In the genomic region with DNA sequence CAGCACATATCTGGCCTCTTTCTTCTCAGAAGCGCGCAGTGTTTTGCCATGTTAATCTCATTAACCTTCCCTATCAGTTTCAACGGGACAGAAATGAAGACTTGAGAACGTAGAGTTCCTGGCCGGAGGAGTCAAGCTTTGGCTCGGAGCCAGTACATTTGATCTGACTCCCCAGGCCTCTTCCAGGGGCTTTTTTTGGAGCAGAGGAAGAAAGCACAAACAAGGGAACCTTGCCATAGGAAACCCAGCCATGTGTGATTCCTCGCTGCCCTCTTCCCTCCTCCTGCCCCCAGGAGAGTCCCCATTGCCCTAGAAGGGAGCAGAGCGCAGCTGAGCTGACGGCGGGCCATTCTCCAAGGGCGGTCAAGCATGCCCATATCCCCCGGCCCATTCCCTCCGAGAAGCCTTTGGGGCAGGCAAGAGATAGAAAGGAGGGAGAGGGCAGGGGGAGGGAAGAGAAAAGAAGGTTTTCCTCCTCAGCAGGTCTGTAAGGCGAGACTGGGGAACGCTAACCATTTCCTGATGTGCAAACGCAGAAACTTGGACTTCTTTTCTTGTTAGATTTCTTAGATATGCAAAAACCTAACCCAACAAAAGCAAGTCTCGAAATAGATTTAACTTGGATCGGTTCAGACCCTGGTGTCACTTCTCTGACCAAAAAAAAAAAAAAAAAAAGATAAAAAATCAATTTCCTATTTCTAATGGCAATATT, we compare ENCODE assay signal across 16 cellular contexts.
A peak's percentile ranks its signal among the peaks of the same experiment; 100 is the strongest.
DNase-seq lines count a peak whose midpoint lies in the region; ATAC-seq and TF ChIP-seq lines count a peak whose summit lies in the region.
"Had no signal": no experiment of that assay in that cellular context is flagged by ENCODE, and none has a peak within 500 bp of the region (broad histone marks: within the 10 kb centered on the region; RNA-seq: fewer than 3 reads in every experiment).

No MANE protein-coding gene starts in this region.

- peak overlapping the region; percentile 57 for H2AFZ ChIP-seq in ACC112 (ENCODE audit: low read length, unreplicated experiment)

- H3K4me3 ChIP-seq in ACC112 (ENCODE audit: low read depth, low read length): no peak overlapping the region
- no peak overlapping the region for H3K4me3 ChIP-seq in adipocyte (ENCODE audit: low read length)
- H3K4me3 ChIP-seq: colonic mucosa, SJCRH30, upper lobe of right lung had no signal

- H3K9me3 ChIP-seq in adipocyte (ENCODE audit: control insufficient read depth, low read length): no peaks in the 10 kb centered on the region
- H3K9me3 ChIP-seq: colonic mucosa, SJCRH30, upper lobe of right lung had no signal

- H3K4me1 ChIP-seq in ACC112 (ENCODE audit: control insufficient read depth, insufficient read depth, low read length, unreplicated experiment): peaks cover 17% of the 10 kb centered on the region
- peaks cover 21% of the 10 kb centered on the region for H3K4me1 ChIP-seq in adipocyte (ENCODE audit: control insufficient read depth, insufficient read depth, low read length)
- H3K4me1 ChIP-seq: colonic mucosa, SJCRH30, upper lobe of right lung had no signal

- DNase-seq in adipocyte (ENCODE audit: low read depth) (peak; percentile 9), globus pallidus (ENCODE audit: low spot score) (peak; percentile 35), pons (ENCODE audit: low spot score) (peak; percentile 40), GM10248 (ENCODE audit: extremely low spot score) (no peak), NCI-H1694 (lab: John Stamatoyannopoulos, UW) (no peak)
- DNase-seq in activated CD8-positive, alpha-beta T cell treated with anti-CD3 and anti-CD28 coated beads for 36 hours: no peak
- DNase-seq: colonic mucosa; naive B cell; NCI-H2029; NK-92 treated with Interleukin-12 subunit alpha and Interleukin-12 subunit beta, amount 100 ng/mL, for 24 hours; stimulated activated CD4-positive, alpha-beta T cell treated with anti-CD3 and anti-CD28 coated beads, Interleukin-12 subunit alpha, Interleukin-12 subunit beta, amount 100 ng/mL, for 4 hours; upper lobe of right lung had no signal

- intact Hi-C loops in activated CD8-positive, alpha-beta T cell treated with anti-CD3 and anti-CD28 coated beads for 36 hours (cut with micrococcal nuclease): no loop called here

- peaks cover 4% of the 10 kb centered on the region for H3K27me3 Mint-ChIP-seq in activated CD8-positive, alpha-beta T cell treated with anti-CD3 and anti-CD28 coated beads for 36 hours

- CTCF ChIA-PET in GM10248 (lab: Yijun Ruan, JAX): interaction anchor here (1.0 kb wide), 1 partner anchor 10 kb away, joined by 3 read pairs; no protein-coding TSS in a partner anchor
- CTCF ChIA-PET in activated CD8-positive, alpha-beta T cell treated with anti-CD3 and anti-CD28 coated beads for 36 hours (lab: Charles Lee): no interaction called here

- ATAC-seq in HG03135 (IDR thresholded peaks at IDR 0.05; ENCODE audit: unreplicated experiment): no peak
- ATAC-seq in activated CD8-positive, alpha-beta T cell treated with anti-CD3 and anti-CD28 coated beads for 36 hours: no peak
- ATAC-seq: activated naive CD4-positive, alpha-beta T cell treated with anti-CD3 and anti-CD28 coated beads, Interleukin-2, amount 50 U/mL, for 72 hours; upper lobe of right lung had no signal

- H3K27me3 ChIP-seq in ACC112 (ENCODE audit: insufficient read depth, low read length) (0 out of 2 replicates have a peak, but pooled peaks cover 5% of the 10 kb centered on the region), adipocyte (replicated peaks; ENCODE audit: control insufficient read depth, insufficient read depth, low read length) (peaks cover 9% of the 10 kb centered on the region)
- H3K27me3 ChIP-seq: colonic mucosa, SJCRH30 had no signal

- no peaks in the 10 kb centered on the region for H3K9me3 Mint-ChIP-seq in activated CD8-positive, alpha-beta T cell treated with anti-CD3 and anti-CD28 coated beads for 36 hours

- H3K9ac ChIP-seq in adipocyte (ENCODE audit: low read length): no peak overlapping the region

- no peaks in the 10 kb centered on the region for H3K79me2 ChIP-seq in ACC112 (ENCODE audit: control insufficient read depth, insufficient read depth, low read length, unreplicated experiment)

- POLR2A ChIA-PET in GM10248 (lab: Yijun Ruan, JAX): no interaction called here
- POLR2A ChIA-PET in activated CD8-positive, alpha-beta T cell treated with anti-CD3 and anti-CD28 coated beads for 36 hours (lab: Charles Lee): no interaction called here

- no peaks in the 10 kb centered on the region for H3K36me3 ChIP-seq in ACC112 (ENCODE audit: insufficient read depth, low read length)
- no peaks in the 10 kb centered on the region for H3K36me3 ChIP-seq in adipocyte (ENCODE audit: control insufficient read depth, insufficient read depth, low read length, severe bottlenecking)
- H3K36me3 ChIP-seq: colonic mucosa, SJCRH30, upper lobe of right lung had no signal

- H3K27ac Mint-ChIP-seq in activated CD8-positive, alpha-beta T cell treated with anti-CD3 and anti-CD28 coated beads for 36 hours: no peak overlapping the region
- H3K27ac Mint-ChIP-seq: activated naive CD4-positive, alpha-beta T cell treated with anti-CD3 and anti-CD28 coated beads, Interleukin-2, amount 50 U/mL, for 72 hours; naive B cell had no signal

- no peak overlapping the region for H3K27ac ChIP-seq in ACC112 (ENCODE audit: low read depth, low read length)
- H3K27ac ChIP-seq: colonic mucosa, SJCRH30, upper lobe of right lung had no signal

- no peaks in the 10 kb centered on the region for H3K4me1 Mint-ChIP-seq in activated CD8-positive, alpha-beta T cell treated with anti-CD3 and anti-CD28 coated beads for 36 hours (ENCODE audit: low read depth)
- H3K4me1 Mint-ChIP-seq: naive B cell had no signal

- no peak for TF ChIP-seq CTCF in GM10248 (IDR thresholded peaks at IDR 0.05; ENCODE audit: control extremely low read depth, extremely low read depth, low read depth, missing control alignments)
- no peak for TF ChIP-seq CTCF in activated CD8-positive, alpha-beta T cell treated with anti-CD3 and anti-CD28 coated beads for 36 hours (IDR thresholded peaks at IDR 0.05)

- no peaks in the 10 kb centered on the region for H3K36me3 Mint-ChIP-seq in activated CD8-positive, alpha-beta T cell treated with anti-CD3 and anti-CD28 coated beads for 36 hours (ENCODE audit: low read depth)
- H3K36me3 Mint-ChIP-seq: activated naive CD4-positive, alpha-beta T cell treated with anti-CD3 and anti-CD28 coated beads, Interleukin-2, amount 50 U/mL, for 72 hours; naive B cell had no signal

- H3K4me3 Mint-ChIP-seq in activated CD8-positive, alpha-beta T cell treated with anti-CD3 and anti-CD28 coated beads for 36 hours: no peak overlapping the region
- H3K4me3 Mint-ChIP-seq: naive B cell had no signal

Comparison
In these comparisons a context has a peak if more than half of its experiments do, and no peak if none do; other contexts are left out.
1. DNase-seq: peak in adipocyte (single experiment), globus pallidus (single experiment) and pons (single experiment); none in GM10248 (single experiment), activated CD8-positive, alpha-beta T cell treated with anti-CD3 and anti-CD28 coated beads for 36 hours (single experiment) and NCI-H1694 (single experiment).